Comparison of ENCODE assay signal across 9 cellular contexts in the genomic region with DNA sequence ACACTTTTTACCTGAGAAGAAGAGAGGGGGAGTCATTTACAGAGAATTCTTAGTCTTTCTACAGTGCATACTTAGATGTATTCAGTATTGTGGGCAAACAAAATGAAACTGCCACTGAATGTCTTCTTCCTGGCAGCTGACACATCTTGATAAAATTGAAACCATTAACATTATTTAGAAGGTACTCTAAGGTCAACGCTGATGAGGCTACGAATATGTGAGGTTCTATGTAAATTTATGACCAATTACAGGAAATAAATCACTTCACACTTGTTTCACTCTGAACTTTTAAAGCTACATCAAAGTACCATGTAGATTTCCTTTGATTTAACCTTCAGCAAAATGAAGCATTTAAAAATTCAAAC. TPM values are rescaled to one million over a fixed set of nuclear protein-coding genes. Genes with fewer than 3 reads are reported as not detected.
DNase-seq lines count a peak whose midpoint lies in the region; ATAC-seq, FAIRE-seq and TF ChIP-seq lines count a peak whose summit lies in the region.
"Had no signal": no experiment of that assay in that cellular context is flagged by ENCODE, and none has a peak within 500 bp of the region (broad histone marks: within the 10 kb centered on the region; RNA-seq: fewer than 3 reads in every experiment).

No MANE protein-coding gene starts in this region.

- H3F3A ChIP-seq in GM23248 (ENCODE audit: insufficient read depth): 0 out of 2 replicates have a peak, but pooled peaks cover 3% of the 10 kb centered on the region
- H3F3A ChIP-seq in MM.1S (ENCODE audit: insufficient read depth, low read length): peaks cover 23% of the 10 kb centered on the region

- ATAC-seq in GM18867 (IDR thresholded peaks at IDR 0.05; ENCODE audit: unreplicated experiment) (peak; percentile 76), right lobe of liver (peak in 3 of 4 donors; percentile 42 to 56 (median 43))
- ATAC-seq: Panc1 had no signal

- H2AFZ ChIP-seq in GM23248 (no peak overlapping the region), MM.1S (ENCODE audit: low read length) (peak overlapping the region; percentile 22)

- TF ChIP-seq EP300 in ovary (IDR thresholded peaks at IDR 0.05): no peak

- no peak overlapping the region for H3K4me3 ChIP-seq in GM23248
- peak overlapping the region; percentile 38 for H3K4me3 ChIP-seq in MM.1S (ENCODE audit: low read length)
- H3K4me3 ChIP-seq in right lobe of liver: no peak overlapping the region
- H3K4me3 ChIP-seq in ovary: no peak overlapping the region
- no peak overlapping the region for H3K4me3 ChIP-seq in coronary artery

- no peaks in the 10 kb centered on the region for H3K27me3 ChIP-seq in GM23248 (replicated peaks; ENCODE audit: insufficient read depth)
- H3K27me3 ChIP-seq in MM.1S (replicated peaks; ENCODE audit: insufficient read depth, low read length): no peaks in the 10 kb centered on the region
- no peaks in the 10 kb centered on the region for H3K27me3 ChIP-seq in right lobe of liver
- no peaks in the 10 kb centered on the region for H3K27me3 ChIP-seq in ovary

- H3K9me3 ChIP-seq in GM23248 (ENCODE audit: low read depth) (no peaks in the 10 kb centered on the region), MM.1S (replicated peaks; ENCODE audit: insufficient read depth, low read length) (no peaks in the 10 kb centered on the region), right lobe of liver (no peaks in the 10 kb centered on the region), ovary (no peaks in the 10 kb centered on the region)

- no peak overlapping the region for H3K27ac ChIP-seq in GM23248
- H3K27ac ChIP-seq in MM.1S (ENCODE audit: low read length): peak overlapping the region; percentile 80
- peak overlapping the region in 1 of 3 donors; percentile 37 for H3K27ac ChIP-seq in right lobe of liver
- H3K27ac ChIP-seq in ovary: no peak overlapping the region
- H3K27ac ChIP-seq in coronary artery: no peak overlapping the region

- TF ChIP-seq CTCF in MM.1S (IDR thresholded peaks at IDR 0.05; ENCODE audit: low read length): no peak
- no peak for TF ChIP-seq CTCF in right lobe of liver (IDR thresholded peaks at IDR 0.05)
- TF ChIP-seq CTCF in ovary (IDR thresholded peaks at IDR 0.05): no peak
- TF ChIP-seq CTCF in D721Med (IDR thresholded peaks at IDR 0.05; ENCODE audit: insufficient read depth, missing control alignments): no peak
- no peak for TF ChIP-seq CTCF in coronary artery (IDR thresholded peaks at IDR 0.05)

- H3K4me1 ChIP-seq in GM23248 (ENCODE audit: insufficient read depth) (peaks cover 24% of the 10 kb centered on the region), MM.1S (ENCODE audit: low read length) (peaks cover 26% of the 10 kb centered on the region), right lobe of liver (peaks cover 0 to 28% (median 7%) of the 10 kb centered on the region in 4 donors), ovary (ENCODE audit: insufficient read depth) (no peaks in the 10 kb centered on the region)

- in situ Hi-C loops in GM23248 (cut with MboI): no loop called here

- peak; percentile 35 for DNase-seq in GM23248
- DNase-seq in MM.1S: peak; percentile 87
- DNase-seq in right lobe of liver: no peak
- no peak for DNase-seq in ovary
- DNase-seq in D721Med (ENCODE audit: insufficient read length, low spot score): no peak
- no peak for DNase-seq in coronary artery (ENCODE audit: low spot score)
- DNase-seq in DMS53 treated with DMSO at 0.1 percent for 48 hours (lab: John Stamatoyannopoulos, UW; ENCODE audit: unreplicated experiment): no peak

- FAIRE-seq in D721Med (lab: Jason Lieb, UNC): no peak

- H3K4me2 ChIP-seq in GM23248 (ENCODE audit: unreplicated experiment) (peak overlapping the region; percentile 44), MM.1S (ENCODE audit: low read depth, low read length) (peak overlapping the region; percentile 71)

- H3K36me3 ChIP-seq in GM23248 (ENCODE audit: low read depth): no peaks in the 10 kb centered on the region
- no peaks in the 10 kb centered on the region for H3K36me3 ChIP-seq in MM.1S (replicated peaks; ENCODE audit: insufficient read depth, low read length)
- no peaks in the 10 kb centered on the region for H3K36me3 ChIP-seq in right lobe of liver
- no peaks in the 10 kb centered on the region for H3K36me3 ChIP-seq in ovary

- H4K20me1 ChIP-seq in GM23248 (ENCODE audit: insufficient read depth) (no peaks in the 10 kb centered on the region), MM.1S (ENCODE audit: insufficient read depth, low read length) (no peaks in the 10 kb centered on the region)

- WGBS in GM23248 (ENCODE audit: low coverage in 1 of 2, low lambda C conversion rate in 2 of 2, missing lambda C conversion rate in 2 of 2), 2 experiments: 3 to 10% methylated on average over 2 of the region's 2 CpGs
- 13% methylated on average over 2 of the region's 2 CpGs for WGBS in right lobe of liver (ENCODE audit: insufficient coverage, low coverage, low lambda C conversion rate, missing lambda C conversion rate)
- 36 to 41% (median 36%) methylated on average over 2 of the region's 2 CpGs for WGBS in ovary, 3 donors

- H3K9ac ChIP-seq in GM23248 (no peak overlapping the region), MM.1S (ENCODE audit: low read length) (peak overlapping the region; percentile 38)

- no peak for TF ChIP-seq POLR2A in right lobe of liver (IDR thresholded peaks at IDR 0.05)
- no peak for TF ChIP-seq POLR2A in ovary (IDR thresholded peaks at IDR 0.05)

- no peaks in the 10 kb centered on the region for H3K9me2 ChIP-seq in GM23248 (ENCODE audit: insufficient read depth)
- H3K9me2 ChIP-seq in MM.1S (replicated peaks; ENCODE audit: insufficient read depth, low read length): no peaks in the 10 kb centered on the region

- H3K79me2 ChIP-seq in GM23248 (ENCODE audit: insufficient read depth): no peaks in the 10 kb centered on the region
- no peaks in the 10 kb centered on the region for H3K79me2 ChIP-seq in MM.1S (ENCODE audit: low read length)

- intact Hi-C loops in right lobe of liver (cut with DNase I) (no loop called here), ovary (cut with DNase I) (no loop called here)

RNA-seq across cellular contexts. Expression of gene GFI1, which starts 51.3 kb away (rescaled TPM):
- not detected in 2 replicates for total RNA-seq in GM23248 (2014; rRNA removed; shearing (Covaris generic))
- polyA plus RNA-seq in GM23248 (2016; fragmentation: Nextera tagmentation; extraction: Ambion mirVana) (not detected in 2 replicates), ovary (under 1 TPM; 0.16 to 0.92 TPM)
- total RNA-seq in right lobe of liver (under 1 TPM; 0.12 to 0.80 (median 0.42) TPM), ovary (under 1 TPM in 6 of 7 donors, not detected in 1; 0.12 to 0.67 (median 0.33) TPM)

Comparison
In these comparisons a context has a peak if more than half of its experiments do, and no peak if none do; other contexts are left out.
1. DNase-seq: peak in GM23248 (single experiment) and MM.1S (single experiment); none in right lobe of liver (0 of 3), ovary (0 of 5), D721Med (single experiment), coronary artery (single experiment) and DMS53 treated with DMSO at 0.1 percent for 48 hours (single experiment).